Comparison of ENCODE assay signal across 18 cellular contexts in the genomic region with DNA sequence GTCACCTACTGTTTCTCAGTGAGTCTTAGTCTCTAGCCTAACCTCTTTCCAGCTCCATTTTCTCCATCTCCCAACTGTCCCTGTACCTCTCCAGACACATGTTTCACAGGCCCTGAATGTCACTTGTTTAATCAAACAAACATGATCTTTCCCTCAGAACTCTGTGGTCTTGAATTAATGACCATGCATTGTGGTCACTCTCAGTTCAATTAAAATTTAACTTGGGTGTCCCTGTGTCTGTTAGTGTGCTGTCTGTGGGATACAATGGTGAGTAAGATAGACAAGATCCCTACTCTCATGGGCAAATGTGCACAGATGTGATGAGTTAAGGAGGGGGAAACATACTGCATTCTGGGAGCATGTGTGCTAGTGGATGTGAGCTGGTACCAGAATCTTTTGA.
A peak's percentile ranks its signal among the peaks of the same experiment; 100 is the strongest.
DNase-seq lines count a peak whose midpoint lies in the region; ATAC-seq and TF ChIP-seq lines count a peak whose summit lies in the region.
"Had no signal": no experiment of that assay in that cellular context is flagged by ENCODE, and none has a peak within 500 bp of the region (broad histone marks: within the 10 kb centered on the region; RNA-seq: fewer than 3 reads in every experiment).

No MANE protein-coding gene starts in this region.

- no peaks in the 10 kb centered on the region for H3K27me3 ChIP-seq in transverse colon
- H3K27me3 ChIP-seq: adrenal gland, breast epithelium, thyroid gland had no signal

- no peaks in the 10 kb centered on the region for H3K9me3 ChIP-seq in transverse colon
- H3K9me3 ChIP-seq: adrenal gland, breast epithelium, thyroid gland had no signal

- no peak for TF ChIP-seq EP300 in transverse colon (IDR thresholded peaks at IDR 0.05; ENCODE audit: low read depth)

- H3K27ac ChIP-seq in transverse colon = no peak overlapping the region
- H3K27ac ChIP-seq: adrenal gland, breast epithelium, thyroid gland had no signal

- no peaks in the 10 kb centered on the region for H3K4me1 ChIP-seq in transverse colon
- H3K4me1 ChIP-seq: adrenal gland, breast epithelium, thyroid gland had no signal

- peak; percentile 51 for DNase-seq in glomerular visceral epithelial cell (ENCODE audit: extremely low spot score)
- DNase-seq in AML-193 (lab: John Stamatoyannopoulos, UW) = no peak
- no peak for DNase-seq in NCI-H510A (lab: John Stamatoyannopoulos, UW)
- DNase-seq in activated CD4-positive, CD25-positive, alpha-beta regulatory T cell treated with anti-CD3 and anti-CD28 coated beads, Interleukin-2, amount 50 U/mL, for 72 hours = no peak
- no peak for DNase-seq in transverse colon
- DNase-seq: activated CD4-positive, alpha-beta T cell treated with anti-CD3 and anti-CD28 coated beads for 36 hours; adrenal gland; H7; left cardiac atrium; midbrain; NCI-H1092; nephron progenitor cell; stimulated activated naive CD4-positive, alpha-beta T cell; thyroid gland had no signal

- in situ Hi-C loops in transverse colon (cut with MboI; ENCODE audit: low pct_ligation_motif_present in 1 of 4, low pct_unique_long_range_greater_than_20kb in 1 of 4, low sequenced_read_pairs in 3 of 4) = no loop called here

- no peak for TF ChIP-seq CTCF in transverse colon (IDR thresholded peaks at IDR 0.05)

- no peak for TF ChIP-seq POLR2A in transverse colon (IDR thresholded peaks at IDR 0.05)

- intact Hi-C loops in transverse colon (cut with DNase I; ENCODE audit: low total_unique reads) = no loop called here

- peaks cover 0 to 36% (median 12%) of the 10 kb centered on the region in 4 donors for H3K36me3 ChIP-seq in transverse colon

- no peak overlapping the region for H3K4me3 ChIP-seq in transverse colon
- H3K4me3 ChIP-seq: adrenal gland, breast epithelium, thyroid gland had no signal

- peak; percentile 71 for ATAC-seq in GM18511 (IDR thresholded peaks at IDR 0.05; ENCODE audit: unreplicated experiment)
- peak; percentile 46 for ATAC-seq in GM21447 (IDR thresholded peaks at IDR 0.05; ENCODE audit: unreplicated experiment)
- ATAC-seq in HG03378 (IDR thresholded peaks at IDR 0.05; ENCODE audit: unreplicated experiment) = peak; percentile 59
- ATAC-seq: activated CD4-positive, alpha-beta T cell treated with anti-CD3 and anti-CD28 coated beads for 36 hours; left cardiac atrium had no signal
